8 cellular contexts compared by ENCODE assay signal in genomic region chr14:67820428-67820881, GRCh38. TPM values are rescaled to one million over a fixed set of nuclear protein-coding genes. Genes with fewer than 3 reads are reported as not detected.
DNase-seq lines count a peak whose midpoint lies in the region; ATAC-seq and TF ChIP-seq lines count a peak whose summit lies in the region.

No MANE protein-coding gene starts in this region.

- no peak overlapping the region for H2AK5ac ChIP-seq in trophoblast cell (ENCODE audit: low read length)

- H3K9ac ChIP-seq in trophoblast cell (ENCODE audit: low read length), result no peak overlapping the region

- POLR2A ChIA-PET in BJ (lab: Charles Lee), result no interaction called here

- H3K36me3 ChIP-seq in BJ (ENCODE audit: control insufficient read depth, insufficient read depth, low read length) (no peaks in the 10 kb centered on the region), H7 (replicated peaks; ENCODE audit: control insufficient read depth, insufficient read depth, low read length) (no peaks in the 10 kb centered on the region; the same call in 1 of the 2 replicates), esophagus (ENCODE audit: control insufficient read depth in 2 of 2, insufficient read depth in 2 of 2, low read length in 1 of 2) (no peaks in the 10 kb centered on the region), trophoblast cell (ENCODE audit: control insufficient read depth in 1 of 2, insufficient read depth in 2 of 2, low read length in 2 of 2) (no peaks in the 10 kb centered on the region)

- ATAC-seq in SK-N-SH treated with all-trans-retinoic acid at 6 μM for 48 hours (peak; percentile 6), GM18907 (IDR thresholded peaks at IDR 0.05; ENCODE audit: unreplicated experiment) (no peak), HG03520 (IDR thresholded peaks at IDR 0.05; ENCODE audit: unreplicated experiment) (no peak), GM21381 (IDR thresholded peaks at IDR 0.05; ENCODE audit: unreplicated experiment) (no peak)

- no peak overlapping the region for H2BK120ac ChIP-seq in trophoblast cell (ENCODE audit: insufficient read depth, low read length, poor library complexity)

- no peak overlapping the region for H4K12ac ChIP-seq in trophoblast cell (ENCODE audit: low read depth, low read length)

- H3K27me3 ChIP-seq in BJ (ENCODE audit: control insufficient read depth, insufficient read depth, low read length) (no peaks in the 10 kb centered on the region), H7 (ENCODE audit: control insufficient read depth, insufficient read depth, low read length) (no peaks in the 10 kb centered on the region), esophagus (ENCODE audit: control insufficient read depth in 1 of 2, insufficient read depth in 2 of 2, low read length in 2 of 2) (no peaks in the 10 kb centered on the region), trophoblast cell (ENCODE audit: insufficient read depth, low read length) (no peaks in the 10 kb centered on the region)

- peak overlapping the region; percentile 24 for H4K8ac ChIP-seq in trophoblast cell (ENCODE audit: low read depth, low read length)

- peaks cover 7% of the 10 kb centered on the region for H3K79me2 ChIP-seq in trophoblast cell (ENCODE audit: control insufficient read depth, insufficient read depth, low read length, poor library complexity)

- H3K18ac ChIP-seq in trophoblast cell (ENCODE audit: low read length), result no peak overlapping the region

- H3K27ac ChIP-seq in esophagus (ENCODE audit: low read depth in 2 of 2, low read length in 1 of 2), result no peak overlapping the region
- H3K27ac ChIP-seq in trophoblast cell (ENCODE audit: low read depth, low read length), result no peak overlapping the region

- H3K4ac ChIP-seq in trophoblast cell (ENCODE audit: low read depth, low read length), result no peak overlapping the region

- DNase-seq in BJ (ENCODE audit: low read depth) (peak; percentile 15), H7 (no peak), trophoblast cell (peak; percentile 42 to 53)

- H2AFZ ChIP-seq in trophoblast cell (ENCODE audit: insufficient read depth, low read length, poor library complexity), result no peak overlapping the region

- H3K4me1 ChIP-seq in esophagus (ENCODE audit: control insufficient read depth in 2 of 2, insufficient read depth in 2 of 2, low read length in 1 of 2) (peaks cover 0 to 2% of the 10 kb centered on the region in 2 donors), trophoblast cell (ENCODE audit: control insufficient read depth in 1 of 2, insufficient read depth in 2 of 2, low read length in 2 of 2) (peaks cover 3 to 6% of the 10 kb centered on the region in 2 experiments)

- TF ChIP-seq CTCF in BJ (IDR thresholded peaks at IDR 0.05; ENCODE audit: insufficient read depth, low read depth, low read length), result no peak

- H2BK12ac ChIP-seq in trophoblast cell (ENCODE audit: low read length), result no peak overlapping the region

- H2BK5ac ChIP-seq in trophoblast cell (ENCODE audit: low read depth, low read length, poor library complexity), result no peak overlapping the region

- no peak overlapping the region for H3K23ac ChIP-seq in trophoblast cell (ENCODE audit: low read length)

- no peak overlapping the region for H3K14ac ChIP-seq in trophoblast cell (ENCODE audit: low read length)

- WGBS in esophagus, 2 donors, result 28 to 29% methylated on average over 12 of the region's 12 CpGs
- WGBS in trophoblast cell (ENCODE audit: extremely low coverage, insufficient coverage, insufficient read length), result 100% methylated on average over 2 of the region's 12 CpGs

- CTCF ChIA-PET in BJ (lab: Yijun Ruan, JAX), result no interaction called here

- peaks cover 7% of the 10 kb centered on the region for H3K79me1 ChIP-seq in trophoblast cell (ENCODE audit: low read length)

- peak overlapping the region; percentile 72 for H3K4me3 ChIP-seq in BJ (ENCODE audit: low read depth, low read length)
- peak overlapping the region; percentile 81 for H3K4me3 ChIP-seq in H7 (ENCODE audit: insufficient read depth, low read depth, low read length)
- H3K4me3 ChIP-seq in esophagus (ENCODE audit: low read depth in 1 of 2, low read length in 2 of 2), result peak overlapping the region; percentile 63 to 98
- no peak overlapping the region for H3K4me3 ChIP-seq in trophoblast cell (ENCODE audit: low read depth, low read length)

- H3K4me2 ChIP-seq in trophoblast cell (ENCODE audit: low read length), result peak overlapping the region; percentile 86

- no peak overlapping the region for H4K91ac ChIP-seq in trophoblast cell (ENCODE audit: low read depth, low read length)

- H3K9me3 ChIP-seq in esophagus (ENCODE audit: control insufficient read depth in 2 of 2, insufficient read depth in 1 of 2, low read depth in 1 of 2, low read length in 1 of 2), result no peaks in the 10 kb centered on the region
- no peaks in the 10 kb centered on the region for H3K9me3 ChIP-seq in trophoblast cell (ENCODE audit: insufficient read depth, low read depth, low read length)

TF ChIP-seq in SK-N-SH treated with all-trans-retinoic acid at 6 μM for 48 hours, 23 proteins besides CTCF, POLR2A, EP300 and RAD21:
- TF ChIP-seq GLIS3 (CRISPR knock-in tag; IDR thresholded peaks at IDR 0.05), result no peak
- no peak for TF ChIP-seq PATZ1 (CRISPR knock-in tag; IDR thresholded peaks at IDR 0.05; ENCODE audit: borderline replicate concordance)
- no peak for TF ChIP-seq CSDC2 (CRISPR knock-in tag; IDR thresholded peaks at IDR 0.05)
- TF ChIP-seq ZNF70 (CRISPR knock-in tag; IDR thresholded peaks at IDR 0.05), result no peak
- TF ChIP-seq BACH2 (CRISPR knock-in tag; IDR thresholded peaks at IDR 0.05; ENCODE audit: borderline replicate concordance), result no peak
- TF ChIP-seq ZC3H10 (CRISPR knock-in tag; IDR thresholded peaks at IDR 0.05), result no peak
- no peak for TF ChIP-seq ISL1 (CRISPR knock-in tag; IDR thresholded peaks at IDR 0.05)
- no peak for TF ChIP-seq ZNF565 (CRISPR knock-in tag; conservative IDR thresholded peaks at IDR 0.05; ENCODE audit: low read depth)
- TF ChIP-seq RARB (CRISPR knock-in tag; IDR thresholded peaks at IDR 0.05), result no peak
- TF ChIP-seq ZNF8 (CRISPR knock-in tag; IDR thresholded peaks at IDR 0.05), result no peak
- TF ChIP-seq POU6F1 (CRISPR knock-in tag; IDR thresholded peaks at IDR 0.05; ENCODE audit: borderline replicate concordance, low read depth), result no peak
- no peak for TF ChIP-seq TOX (CRISPR knock-in tag; IDR thresholded peaks at IDR 0.05; ENCODE audit: borderline replicate concordance)
- no peak for TF ChIP-seq ARNTL (CRISPR knock-in tag; IDR thresholded peaks at IDR 0.05; ENCODE audit: borderline replicate concordance, low read depth)
- TF ChIP-seq ZFP30 (CRISPR knock-in tag; IDR thresholded peaks at IDR 0.05), result no peak

RNA-seq across cellular contexts. Expression of gene RAD51B, which starts 0.9 kb away (rescaled TPM):
- polyA plus RNA-seq in BJ (2011; rRNA removed), result 5.6 and 8.1 TPM in 2 replicates
- 9.1 and 11.1 TPM in 2 replicates for polyA minus RNA-seq in BJ (2011; rRNA and poly(A)+ RNA removed)
- total RNA-seq in H7 (2014; rRNA removed; shearing (Covaris generic)), result 9.6 and 9.9 TPM in 2 replicates
- polyA plus RNA-seq in esophagus, result 1 to 10 TPM; 3.2 to 4.0 TPM
- polyA plus RNA-seq in trophoblast cell (2013), result 5.7 and 6.1 TPM in 2 replicates

RNA-seq across cellular contexts. Expression of gene ZFYVE26, which starts 4.1 kb away (rescaled TPM):
- polyA plus RNA-seq in BJ (2011; rRNA removed) (11.7 and 14.2 TPM in 2 replicates), esophagus (1 to 10 TPM; 3.7 to 5.1 TPM)
- polyA minus RNA-seq in BJ (2011; rRNA and poly(A)+ RNA removed), result 24.1 and 30.3 TPM in 2 replicates
- 18.8 and 20.4 TPM in 2 replicates for total RNA-seq in H7 (2014; rRNA removed; shearing (Covaris generic))
- 9.8 and 10.7 TPM in 2 replicates for polyA plus RNA-seq in trophoblast cell (2013)
